Comparison of ENCODE assay signal across 18 cellular contexts in the genomic region with DNA sequence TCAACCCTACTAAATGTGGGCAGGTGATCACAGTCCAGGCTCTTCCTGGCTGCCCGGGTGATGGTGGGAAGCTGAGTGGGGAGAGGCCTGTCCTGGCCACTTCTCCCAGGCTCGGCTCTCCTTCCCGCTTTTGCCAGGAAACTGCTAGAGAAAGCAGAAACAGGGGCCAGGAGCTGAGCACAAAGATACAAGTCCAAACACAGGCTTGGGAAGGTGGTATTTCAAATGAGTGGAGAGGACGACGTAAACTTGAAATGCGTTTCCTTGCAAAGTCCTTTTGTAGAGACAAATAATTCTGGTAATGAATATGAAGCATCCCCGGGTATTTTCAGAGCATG.
DNase-seq lines count a peak whose midpoint lies in the region; ATAC-seq and TF ChIP-seq lines count a peak whose summit lies in the region.
"Had no signal": no experiment of that assay in that cellular context is flagged by ENCODE, and none has a peak within 500 bp of the region (broad histone marks: within the 10 kb centered on the region; RNA-seq: fewer than 3 reads in every experiment).

No MANE protein-coding gene starts in this region.

- TF ChIP-seq CTCF in GM12865 (IDR thresholded peaks at IDR 0.05; ENCODE audit: insufficient read depth, low read depth, low read length, missing control alignments) (no peak), Peyer's patch (IDR thresholded peaks at IDR 0.05) (no peak), upper lobe of left lung (IDR thresholded peaks at IDR 0.05) (no peak)

- TF ChIP-seq POLR2A in Peyer's patch (IDR thresholded peaks at IDR 0.05) (no peak), upper lobe of left lung (IDR thresholded peaks at IDR 0.05) (no peak)

- no peaks in the 10 kb centered on the region for H3K9me3 ChIP-seq in Peyer's patch
- no peaks in the 10 kb centered on the region for H3K9me3 ChIP-seq in iPS-18a (ENCODE audit: control insufficient read depth, low read depth, low read length)
- no peaks in the 10 kb centered on the region for H3K9me3 ChIP-seq in upper lobe of left lung
- H3K9me3 ChIP-seq: BE2C, SK-N-SH had no signal

- POLR2A ChIA-PET in naive thymus-derived CD8-positive, alpha-beta T cell (lab: Charles Lee), result interaction anchor here (1.3 kb wide), 1 partner anchor 30 kb away, joined by 4 read pairs; no protein-coding TSS in a partner anchor

- H3K4me1 Mint-ChIP-seq in naive thymus-derived CD8-positive, alpha-beta T cell, result peaks cover 30 to 64% (median 60%) of the 10 kb centered on the region in 4 donors

- peaks cover 0 to 20% (median 5%) of the 10 kb centered on the region in 4 donors for H3K4me1 ChIP-seq in Peyer's patch
- H3K4me1 ChIP-seq in iPS-18a (ENCODE audit: control insufficient read depth, low read depth, low read length), result peaks cover 12% of the 10 kb centered on the region
- H3K4me1 ChIP-seq in upper lobe of left lung, result peaks cover 2 to 22% (median 18%) of the 10 kb centered on the region in 4 donors
- H3K4me1 ChIP-seq: BE2C had no signal

- no peak for ATAC-seq in upper lobe of left lung (ENCODE audit: low FRiP score in 2 of 2)
- no peak for ATAC-seq in naive thymus-derived CD8-positive, alpha-beta T cell

- no peak overlapping the region for H3K27ac Mint-ChIP-seq in naive thymus-derived CD8-positive, alpha-beta T cell
- H3K27ac Mint-ChIP-seq: activated CD4-positive, alpha-beta T cell treated with anti-CD3 and anti-CD28 coated beads, Interleukin-2, amount 10 ng/mL, durations not matched to agents 24 days and 14 days; nephron progenitor cell had no signal

- WGBS in upper lobe of left lung, 2 donors, result 89 to 90% methylated on average over 7 of the region's 7 CpGs

- TF ChIP-seq EP300 in upper lobe of left lung (IDR thresholded peaks at IDR 0.05), result no peak

- H3K27me3 ChIP-seq in Peyer's patch (no peaks in the 10 kb centered on the region), iPS-18a (ENCODE audit: control insufficient read depth, insufficient read depth, low read length) (no peaks in the 10 kb centered on the region), upper lobe of left lung (no peaks in the 10 kb centered on the region)
- H3K27me3 ChIP-seq: BE2C had no signal

- no peaks in the 10 kb centered on the region for H3K9me3 Mint-ChIP-seq in naive thymus-derived CD8-positive, alpha-beta T cell
- H3K9me3 Mint-ChIP-seq: activated CD4-positive, alpha-beta T cell treated with anti-CD3 and anti-CD28 coated beads, Interleukin-2, amount 10 ng/mL, durations not matched to agents 24 days and 14 days had no signal

- H3K9ac ChIP-seq in iPS-18a (ENCODE audit: low read length), result peak overlapping the region; percentile 36
- H3K9ac ChIP-seq: SK-N-SH had no signal

- no peaks in the 10 kb centered on the region for H3K27me3 Mint-ChIP-seq in naive thymus-derived CD8-positive, alpha-beta T cell
- H3K27me3 Mint-ChIP-seq: activated CD4-positive, alpha-beta T cell treated with anti-CD3 and anti-CD28 coated beads, Interleukin-2, amount 10 ng/mL, durations not matched to agents 24 days and 14 days had no signal

- H3K36me3 ChIP-seq in Peyer's patch (no peaks in the 10 kb centered on the region), iPS-18a (ENCODE audit: control insufficient read depth, low read depth, low read length) (no peaks in the 10 kb centered on the region), upper lobe of left lung (peaks cover 0 to 50% (median 16%) of the 10 kb centered on the region in 4 donors)
- H3K36me3 ChIP-seq: BE2C had no signal

- H3K4me3 Mint-ChIP-seq in naive thymus-derived CD8-positive, alpha-beta T cell, result peak overlapping the region in 1 of 10 donors; percentile 2
- H3K4me3 Mint-ChIP-seq: nephron progenitor cell had no signal

- H3K4me3 ChIP-seq in GM12865 (ENCODE audit: low read depth, low read length) (peak overlapping the region; percentile 84), Peyer's patch (no peak overlapping the region), iPS-18a (ENCODE audit: low read length) (no peak overlapping the region), upper lobe of left lung (no peak overlapping the region)
- H3K4me3 ChIP-seq: K562 had no signal

- H3K36me3 Mint-ChIP-seq in naive thymus-derived CD8-positive, alpha-beta T cell, result peaks cover 0 to 32% (median 2%) of the 10 kb centered on the region in 3 donors

- H3K27ac ChIP-seq in Peyer's patch (peak overlapping the region; percentile 3 to 62 (median 48)), iPS-18a (ENCODE audit: low read length) (no peak overlapping the region), upper lobe of left lung (peak overlapping the region in 3 of 4 donors; percentile 2 to 50 (median 41))

- no peak for DNase-seq in GM12865 (ENCODE audit: low read depth)
- DNase-seq in Peyer's patch, result no peak
- no peak for DNase-seq in upper lobe of left lung
- DNase-seq in HCEC 1CT, result no peak
- DNase-seq in NCI-H524 (lab: John Stamatoyannopoulos, UW), result no peak
- DNase-seq in naive thymus-derived CD8-positive, alpha-beta T cell, result no peak
- DNase-seq: activated CD4-positive, alpha-beta T cell treated with anti-CD3 and anti-CD28 coated beads, Interleukin-2, amount 10 ng/mL, durations not matched to agents 24 days and 14 days; activated gamma-delta T cell; BE2C; dermis blood vessel endothelial cell; kidney glomerular epithelial cell; mesendoderm; NCI-H1694 treated with DMSO at 0.1 percent for 48 hours; nephron progenitor cell; RPMI8226; SK-N-SH had no signal
